In genomic region chrX:65674351-65674893, GRCh38 we compare ENCODE assay signal across 9 cellular contexts. TPM values are rescaled to one million over a fixed set of nuclear protein-coding genes. Genes with fewer than 3 reads are reported as not detected.
DNase-seq lines count a peak whose midpoint lies in the region; ATAC-seq and TF ChIP-seq lines count a peak whose summit lies in the region.
"Had no signal": no experiment of that assay in that cellular context is flagged by ENCODE, and none has a peak within 500 bp of the region (broad histone marks: within the 10 kb centered on the region; RNA-seq: fewer than 3 reads in every experiment).

No MANE protein-coding gene starts in this region.

- TF ChIP-seq CTCF in NB4 (IDR thresholded peaks at IDR 0.05; ENCODE audit: low read depth, low read length) = no peak
- TF ChIP-seq CTCF in natural killer cell (IDR thresholded peaks at IDR 0.05) = no peak

- H3K27me3 Mint-ChIP-seq in natural killer cell (ENCODE audit: low read depth in 2 of 2) = no peaks in the 10 kb centered on the region

- peak overlapping the region; percentile 66 for H3K4me3 ChIP-seq in NB4 (ENCODE audit: low read depth, low read length)
- peak overlapping the region in 1 of 2 donors; percentile 17 for H3K4me3 ChIP-seq in duodenal mucosa (ENCODE audit: low read depth in 1 of 2, low read length in 2 of 2)

- H3K36me3 ChIP-seq in duodenal mucosa (ENCODE audit: control insufficient read depth in 1 of 2, insufficient read depth in 2 of 2, low read length in 2 of 2) = no peaks in the 10 kb centered on the region

- intact Hi-C loops in natural killer cell (cut with micrococcal nuclease) = loop anchor here (5.0 kb wide), 1 partner anchor 48 kb away; no protein-coding TSS in a partner anchor

- H3K27ac Mint-ChIP-seq in natural killer cell = peak overlapping the region; percentile 94 to 97

- peaks cover 14% of the 10 kb centered on the region for H3K36me3 Mint-ChIP-seq in natural killer cell

- H3K9me3 ChIP-seq in duodenal mucosa (ENCODE audit: control insufficient read depth in 1 of 2, low read length in 2 of 2) = no peaks in the 10 kb centered on the region

- peaks cover 24 to 36% of the 10 kb centered on the region in 2 donors for H3K4me1 ChIP-seq in duodenal mucosa (ENCODE audit: control insufficient read depth in 1 of 2, insufficient read depth in 2 of 2, low read length in 2 of 2)

- DNase-seq in CD1c-positive myeloid dendritic cell (ENCODE audit: extremely low spot score) (peak; percentile 74), NB4 (ENCODE audit: low read depth) (no peak), natural killer cell (no peak), AML-193 (lab: John Stamatoyannopoulos, UW) (no peak), G401 (ENCODE audit: low spot score) (no peak), D341Med (ENCODE audit: low spot score) (no peak)
- DNase-seq: NCI-H524 had no signal

- peak overlapping the region; percentile 86 for H3K4me3 Mint-ChIP-seq in natural killer cell

- H3K27ac ChIP-seq in duodenal mucosa (ENCODE audit: low read depth, low read length) = peak overlapping the region; percentile 73

- in situ Hi-C loops in G401 (cut with HindIII; ENCODE audit: low sequenced_read_pairs) = no loop called here

- ATAC-seq in natural killer cell (peak; percentile 54 to 61 (median 60)), GM21619 (IDR thresholded peaks at IDR 0.05; ENCODE audit: unreplicated experiment) (no peak)

- H3K4me1 Mint-ChIP-seq in natural killer cell = peaks cover 83 to 86% of the 10 kb centered on the region in 2 donors

- no peak for TF ChIP-seq POLR2A in NB4 (IDR thresholded peaks at IDR 0.05; ENCODE audit: extremely low read depth, insufficient read length)

- H3K9me3 Mint-ChIP-seq in natural killer cell = no peaks in the 10 kb centered on the region

- peak overlapping the region in 1 of 2 donors; percentile 18 for H3K9ac ChIP-seq in duodenal mucosa (ENCODE audit: low read depth in 1 of 2, low read length in 2 of 2)

- no peaks in the 10 kb centered on the region for H3K27me3 ChIP-seq in duodenal mucosa (ENCODE audit: control insufficient read depth in 1 of 2, insufficient read depth in 2 of 2, low read length in 2 of 2)

RNA-seq across cellular contexts. Expression of gene MSN, which starts 7.0 kb away (rescaled TPM):
- total RNA-seq in natural killer cell = 1,000 to 10,000 TPM in 1 of 3 donors, 100 to 1,000 TPM in 2; 866 to 1,028 (median 919) TPM
- 87.3 and 122 TPM in 2 replicates for total RNA-seq in G401 (2014; rRNA removed; shearing (Covaris generic))
